In genomic region chr1:192351550-192351949, GRCh38 we compare ENCODE assay signal across 10 cellular contexts. TPM values are rescaled to one million over a fixed set of nuclear protein-coding genes. Genes with fewer than 3 reads are reported as not detected.
"Had no signal": no experiment of that assay in that cellular context is flagged by ENCODE, and none has a peak within 500 bp of the region (broad histone marks: within the 10 kb centered on the region; RNA-seq: fewer than 3 reads in every experiment).

No MANE protein-coding gene starts in this region.

- H3K4me3 ChIP-seq: GM23338, K562 had no signal

- FAIRE-seq: H1, H54, HTR-8/SVneo, K562 had no signal

- DNase-seq: H9, HCEC 1CT, KG1 had no signal

- ATAC-seq: GM23338 had no signal

RNA-seq across cellular contexts. Expression of gene RGS21, which starts 34.8 kb away (rescaled TPM):
- total RNA-seq: GM23338, H1, H9, HT-29, IMR-90, K562 had no signal
- polyA plus RNA-seq: GM23338, H1, IMR-90, K562 had no signal
